Comparison of ENCODE assay signal across 1 cellular context in genomic region chr6:87661016-87661415, GRCh38.
A peak's percentile ranks its signal among the peaks of the same experiment; 100 is the strongest.
TF ChIP-seq lines count a peak whose summit lies in the region.

No MANE protein-coding gene starts in this region.

TF ChIP-seq in HepG2, 621 proteins besides CTCF, POLR2A, EP300 and RAD21:
- TF ChIP-seq HDAC2 (CRISPR knock-in tag; IDR thresholded peaks at IDR 0.05) (no peak), ZNF138 (CRISPR knock-in tag; IDR thresholded peaks at IDR 0.05; ENCODE audit: low read depth) (no peak), EZH2 (conservative IDR thresholded peaks at IDR 0.05; ENCODE audit: low read depth, low read length) (no peak), FIP1L1 (IDR thresholded peaks at IDR 0.05; ENCODE audit: borderline replicate concordance, insufficient read depth, low read depth, low read length) (no peak), DMTF1 (CRISPR knock-in tag; IDR thresholded peaks at IDR 0.05) (no peak), CEBPB (IDR thresholded peaks at IDR 0.05; ENCODE audit: borderline replicate concordance, low read depth, low read length) (0 out of 2 replicates have a peak, but pooled peaks have one; percentile 1), PHF20 (CRISPR knock-in tag; IDR thresholded peaks at IDR 0.05) (no peak)
